In genomic region chr1:153494976-153495535, GRCh38 we compare ENCODE assay signal across 1 cellular context.
TF ChIP-seq lines count a peak whose summit lies in the region.

No MANE protein-coding gene starts in this region.

TF ChIP-seq in K562, 482 proteins besides CTCF, POLR2A, EP300 and RAD21 (continues in another document):
- TF ChIP-seq TEAD2 (tag; IDR thresholded peaks at IDR 0.05) (no peak), ZNF124 (CRISPR knock-in tag; IDR thresholded peaks at IDR 0.05) (no peak), PCBP1 (IDR thresholded peaks at IDR 0.05; ENCODE audit: low read depth, low read length, poor library complexity, severe bottlenecking) (no peak), THRB (CRISPR knock-in tag; conservative IDR thresholded peaks at IDR 0.05) (peak; percentile 48; the same call in 1 of the 2 replicates), DEAF1 (CRISPR knock-in tag; IDR thresholded peaks at IDR 0.05) (peak; percentile 86), CC2D1A (IDR thresholded peaks at IDR 0.05) (peak; percentile 88), ESRRA (IDR thresholded peaks at IDR 0.05; ENCODE audit: borderline replicate concordance, low read depth) (no peak), CBFB (CRISPR knock-in tag; IDR thresholded peaks at IDR 0.05) (no peak), CXXC5 (CRISPR knock-in tag; IDR thresholded peaks at IDR 0.05) (no peak), ZNF384 (IDR thresholded peaks at IDR 0.05; ENCODE audit: low read depth, low read length) (no peak), ZNF830 (CRISPR knock-in tag; IDR thresholded peaks at IDR 0.05) (no peak), COPS2 (conservative IDR thresholded peaks at IDR 0.05) (no peak), ARID2 (IDR thresholded peaks at IDR 0.05) (peak; percentile 96), BACH1 (tag; IDR thresholded peaks at IDR 0.05) (no peak), ZNF444 (CRISPR knock-in tag; IDR thresholded peaks at IDR 0.05) (no peak), HNRNPL (IDR thresholded peaks at IDR 0.05; ENCODE audit: low read depth, low read length) (no peak), HNRNPH1 (optimal IDR thresholded peaks at IDR 0.05; ENCODE audit: low read depth, low read length) (no peak), MAX (CRISPR knock-in tag; IDR thresholded peaks at IDR 0.05) (no peak), MECOM (CRISPR knock-in tag; IDR thresholded peaks at IDR 0.05) (no peak), PYGO2 (tag; IDR thresholded peaks at IDR 0.05) (no peak), ZKSCAN8 (CRISPR knock-in tag; IDR thresholded peaks at IDR 0.05) (no peak), IFI16 (CRISPR knock-in tag; IDR thresholded peaks at IDR 0.05) (no peak), CEBPZ (IDR thresholded peaks at IDR 0.05; ENCODE audit: borderline replicate concordance, low read depth, low read length) (no peak), GTF3C2 (IDR thresholded peaks at IDR 0.05; ENCODE audit: borderline replicate concordance, extremely low read depth, insufficient read length) (no peak), ARNT (IDR thresholded peaks at IDR 0.05) (no peak), SREBF2 (CRISPR knock-in tag; IDR thresholded peaks at IDR 0.05) (no peak), TCF7 (IDR thresholded peaks at IDR 0.05; ENCODE audit: borderline replicate concordance) (no peak), ZNF232 (CRISPR knock-in tag; IDR thresholded peaks at IDR 0.05) (no peak)
- TF ChIP-seq, protein P1, sequence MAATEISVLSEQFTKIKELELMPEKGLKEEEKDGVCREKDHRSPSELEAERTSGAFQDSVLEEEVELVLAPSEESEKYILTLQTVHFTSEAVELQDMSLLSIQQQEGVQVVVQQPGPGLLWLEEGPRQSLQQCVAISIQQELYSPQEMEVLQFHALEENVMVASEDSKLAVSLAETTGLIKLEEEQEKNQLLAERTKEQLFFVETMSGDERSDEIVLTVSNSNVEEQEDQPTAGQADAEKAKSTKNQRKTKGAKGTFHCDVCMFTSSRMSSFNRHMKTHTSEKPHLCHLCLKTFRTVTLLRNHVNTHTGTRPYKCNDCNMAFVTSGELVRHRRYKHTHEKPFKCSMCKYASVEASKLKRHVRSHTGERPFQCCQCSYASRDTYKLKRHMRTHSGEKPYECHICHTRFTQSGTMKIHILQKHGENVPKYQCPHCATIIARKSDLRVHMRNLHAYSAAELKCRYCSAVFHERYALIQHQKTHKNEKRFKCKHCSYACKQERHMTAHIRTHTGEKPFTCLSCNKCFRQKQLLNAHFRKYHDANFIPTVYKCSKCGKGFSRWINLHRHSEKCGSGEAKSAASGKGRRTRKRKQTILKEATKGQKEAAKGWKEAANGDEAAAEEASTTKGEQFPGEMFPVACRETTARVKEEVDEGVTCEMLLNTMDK (IDR thresholded peaks at IDR 0.05; ENCODE audit: borderline replicate concordance, insufficient read depth, low read depth, low read length, poor library complexity, severe bottlenecking), result peak; percentile 36
- TF ChIP-seq, protein P2, sequence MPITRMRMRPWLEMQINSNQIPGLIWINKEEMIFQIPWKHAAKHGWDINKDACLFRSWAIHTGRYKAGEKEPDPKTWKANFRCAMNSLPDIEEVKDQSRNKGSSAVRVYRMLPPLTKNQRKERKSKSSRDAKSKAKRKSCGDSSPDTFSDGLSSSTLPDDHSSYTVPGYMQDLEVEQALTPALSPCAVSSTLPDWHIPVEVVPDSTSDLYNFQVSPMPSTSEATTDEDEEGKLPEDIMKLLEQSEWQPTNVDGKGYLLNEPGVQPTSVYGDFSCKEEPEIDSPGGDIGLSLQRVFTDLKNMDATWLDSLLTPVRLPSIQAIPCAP (CRISPR knock-in tag; IDR thresholded peaks at IDR 0.05; ENCODE audit: borderline replicate concordance), result no peak
- TF ChIP-seq, protein P3, sequence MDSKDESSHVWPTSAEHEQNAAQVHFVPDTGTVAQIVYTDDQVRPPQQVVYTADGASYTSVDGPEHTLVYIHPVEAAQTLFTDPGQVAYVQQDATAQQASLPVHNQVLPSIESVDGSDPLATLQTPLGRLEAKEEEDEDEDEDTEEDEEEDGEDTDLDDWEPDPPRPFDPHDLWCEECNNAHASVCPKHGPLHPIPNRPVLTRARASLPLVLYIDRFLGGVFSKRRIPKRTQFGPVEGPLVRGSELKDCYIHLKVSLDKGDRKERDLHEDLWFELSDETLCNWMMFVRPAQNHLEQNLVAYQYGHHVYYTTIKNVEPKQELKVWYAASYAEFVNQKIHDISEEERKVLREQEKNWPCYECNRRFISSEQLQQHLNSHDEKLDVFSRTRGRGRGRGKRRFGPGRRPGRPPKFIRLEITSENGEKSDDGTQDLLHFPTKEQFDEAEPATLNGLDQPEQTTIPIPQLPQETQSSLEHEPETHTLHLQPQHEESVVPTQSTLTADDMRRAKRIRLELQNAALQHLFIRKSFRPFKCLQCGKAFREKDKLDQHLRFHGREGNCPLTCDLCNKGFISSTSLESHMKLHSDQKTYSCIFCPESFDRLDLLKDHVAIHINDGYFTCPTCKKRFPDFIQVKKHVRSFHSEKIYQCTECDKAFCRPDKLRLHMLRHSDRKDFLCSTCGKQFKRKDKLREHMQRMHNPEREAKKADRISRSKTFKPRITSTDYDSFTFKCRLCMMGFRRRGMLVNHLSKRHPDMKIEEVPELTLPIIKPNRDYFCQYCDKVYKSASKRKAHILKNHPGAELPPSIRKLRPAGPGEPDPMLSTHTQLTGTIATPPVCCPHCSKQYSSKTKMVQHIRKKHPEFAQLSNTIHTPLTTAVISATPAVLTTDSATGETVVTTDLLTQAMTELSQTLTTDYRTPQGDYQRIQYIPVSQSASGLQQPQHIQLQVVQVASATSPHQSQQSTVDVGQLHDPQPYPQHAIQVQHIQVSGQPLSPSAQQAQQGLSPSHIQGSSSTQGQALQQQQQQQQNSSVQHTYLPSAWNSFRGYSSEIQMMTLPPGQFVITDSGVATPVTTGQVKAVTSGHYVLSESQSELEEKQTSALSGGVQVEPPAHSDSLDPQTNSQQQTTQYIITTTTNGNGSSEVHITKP (IDR thresholded peaks at IDR 0.05; ENCODE audit: partially characterized antibody), result peak; percentile 81
- TF ChIP-seq, protein P4, sequence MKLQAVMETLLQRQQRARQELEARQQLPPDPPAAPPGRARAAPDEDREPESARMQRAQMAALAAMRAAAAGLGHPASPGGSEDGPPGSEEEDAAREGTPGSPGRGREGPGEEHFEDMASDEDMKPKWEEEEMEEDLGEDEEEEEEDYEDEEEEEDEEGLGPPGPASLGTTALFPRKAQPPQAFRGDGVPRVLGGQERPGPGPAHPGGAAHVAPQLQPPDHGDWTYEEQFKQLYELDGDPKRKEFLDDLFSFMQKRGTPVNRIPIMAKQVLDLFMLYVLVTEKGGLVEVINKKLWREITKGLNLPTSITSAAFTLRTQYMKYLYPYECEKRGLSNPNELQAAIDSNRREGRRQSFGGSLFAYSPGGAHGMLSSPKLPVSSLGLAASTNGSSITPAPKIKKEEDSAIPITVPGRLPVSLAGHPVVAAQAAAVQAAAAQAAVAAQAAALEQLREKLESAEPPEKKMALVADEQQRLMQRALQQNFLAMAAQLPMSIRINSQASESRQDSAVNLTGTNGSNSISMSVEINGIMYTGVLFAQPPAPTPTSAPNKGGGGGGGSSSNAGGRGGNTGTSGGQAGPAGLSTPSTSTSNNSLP (IDR thresholded peaks at IDR 0.05; ENCODE audit: borderline replicate concordance, low read depth, low read length), result no peak
- TF ChIP-seq, protein P5, sequence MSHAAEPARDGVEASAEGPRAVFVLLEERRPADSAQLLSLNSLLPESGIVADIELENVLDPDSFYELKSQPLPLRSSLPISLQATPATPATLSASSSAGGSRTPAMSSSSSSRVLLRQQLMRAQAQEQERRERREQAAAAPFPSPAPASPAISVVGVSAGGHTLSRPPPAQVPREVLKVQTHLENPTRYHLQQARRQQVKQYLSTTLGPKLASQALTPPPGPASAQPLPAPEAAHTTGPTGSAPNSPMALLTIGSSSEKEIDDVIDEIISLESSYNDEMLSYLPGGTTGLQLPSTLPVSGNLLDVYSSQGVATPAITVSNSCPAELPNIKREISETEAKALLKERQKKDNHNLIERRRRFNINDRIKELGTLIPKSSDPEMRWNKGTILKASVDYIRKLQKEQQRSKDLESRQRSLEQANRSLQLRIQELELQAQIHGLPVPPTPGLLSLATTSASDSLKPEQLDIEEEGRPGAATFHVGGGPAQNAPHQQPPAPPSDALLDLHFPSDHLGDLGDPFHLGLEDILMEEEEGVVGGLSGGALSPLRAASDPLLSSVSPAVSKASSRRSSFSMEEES (CRISPR knock-in tag; IDR thresholded peaks at IDR 0.05), result no peak
- TF ChIP-seq, protein P6, sequence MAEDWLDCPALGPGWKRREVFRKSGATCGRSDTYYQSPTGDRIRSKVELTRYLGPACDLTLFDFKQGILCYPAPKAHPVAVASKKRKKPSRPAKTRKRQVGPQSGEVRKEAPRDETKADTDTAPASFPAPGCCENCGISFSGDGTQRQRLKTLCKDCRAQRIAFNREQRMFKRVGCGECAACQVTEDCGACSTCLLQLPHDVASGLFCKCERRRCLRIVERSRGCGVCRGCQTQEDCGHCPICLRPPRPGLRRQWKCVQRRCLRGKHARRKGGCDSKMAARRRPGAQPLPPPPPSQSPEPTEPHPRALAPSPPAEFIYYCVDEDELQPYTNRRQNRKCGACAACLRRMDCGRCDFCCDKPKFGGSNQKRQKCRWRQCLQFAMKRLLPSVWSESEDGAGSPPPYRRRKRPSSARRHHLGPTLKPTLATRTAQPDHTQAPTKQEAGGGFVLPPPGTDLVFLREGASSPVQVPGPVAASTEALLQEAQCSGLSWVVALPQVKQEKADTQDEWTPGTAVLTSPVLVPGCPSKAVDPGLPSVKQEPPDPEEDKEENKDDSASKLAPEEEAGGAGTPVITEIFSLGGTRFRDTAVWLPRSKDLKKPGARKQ (CRISPR knock-in tag; IDR thresholded peaks at IDR 0.05), result no peak
